17 cellular contexts compared by ENCODE assay signal in the genomic region with DNA sequence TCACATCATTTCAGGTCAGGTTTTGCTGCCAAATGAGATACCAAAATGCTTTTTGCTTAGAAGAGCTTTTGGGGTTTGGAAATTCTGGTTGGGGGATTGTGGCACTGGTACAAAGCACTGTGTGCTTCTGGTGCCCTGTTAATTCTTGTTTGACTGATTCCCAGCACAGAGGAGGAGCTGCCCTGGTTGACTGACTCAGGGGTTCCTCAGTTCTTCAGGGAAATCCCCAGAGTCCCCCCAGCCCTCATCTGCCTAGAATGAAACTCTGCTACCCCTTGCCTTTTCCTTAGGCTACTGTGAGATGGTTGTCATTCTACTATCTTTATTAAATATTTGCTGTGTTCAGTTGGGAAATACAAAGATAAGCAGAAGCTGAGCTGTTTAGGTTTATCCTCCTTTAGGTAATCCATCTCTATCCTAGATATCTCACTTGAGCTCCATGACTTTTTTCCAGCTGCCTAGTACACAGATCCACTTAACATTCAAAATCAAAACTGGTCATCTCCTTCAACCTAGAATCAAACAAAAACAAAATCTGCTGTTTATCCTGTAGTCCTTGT.
"Had no signal": no experiment of that assay in that cellular context is flagged by ENCODE, and none has a peak within 500 bp of the region (broad histone marks: within the 10 kb centered on the region; RNA-seq: fewer than 3 reads in every experiment).

No MANE protein-coding gene starts in this region.

- H3K36me3 ChIP-seq: esophagus muscularis mucosa, ovary, right atrium auricular region, tibial artery, upper lobe of left lung, uterus had no signal

- H3K27me3 ChIP-seq: esophagus muscularis mucosa, ovary, right atrium auricular region, tibial artery, upper lobe of left lung, uterus had no signal

- H3K27me3 Mint-ChIP-seq: effector memory CD8-positive, alpha-beta T cell; naive B cell; stimulated activated naive CD8-positive, alpha-beta T cell treated with anti-CD3 and anti-CD28 coated beads, Interleukin-15, Interleukin-2, amounts not matched to agents 100 ng/mL and 50 ng/mL, for 24 hours had no signal

- H3K27ac Mint-ChIP-seq: effector memory CD8-positive, alpha-beta T cell; stimulated activated naive CD8-positive, alpha-beta T cell treated with anti-CD3 and anti-CD28 coated beads, Interleukin-15, Interleukin-2, amounts not matched to agents 100 ng/mL and 50 ng/mL, for 24 hours had no signal

- H3K9me3 Mint-ChIP-seq: effector memory CD8-positive, alpha-beta T cell; neural crest cell had no signal

- H3K4me3 Mint-ChIP-seq: effector memory CD8-positive, alpha-beta T cell; neural crest cell; stimulated activated naive CD8-positive, alpha-beta T cell treated with anti-CD3 and anti-CD28 coated beads, Interleukin-15, Interleukin-2, amounts not matched to agents 100 ng/mL and 50 ng/mL, for 24 hours had no signal

- H3K4me3 ChIP-seq: esophagus muscularis mucosa, ovary, right atrium auricular region, tibial artery, upper lobe of left lung, uterus had no signal

- DNase-seq: effector memory CD8-positive, alpha-beta T cell; foreskin fibroblast; head of caudate nucleus; hippocampal formation; left colon; mesendoderm; naive B cell; ovary; small intestine; stimulated activated CD4-positive, alpha-beta T cell treated with anti-CD3 and anti-CD28 coated beads, Interleukin-12 subunit alpha, Interleukin-12 subunit beta, amount 100 ng/mL, for 4 hours; tibial artery; upper lobe of left lung; uterus had no signal

- FAIRE-seq: small intestine had no signal

- H3K36me3 Mint-ChIP-seq: naive B cell had no signal
